ENCODE assay signal across 8 cellular contexts in the genomic region with DNA sequence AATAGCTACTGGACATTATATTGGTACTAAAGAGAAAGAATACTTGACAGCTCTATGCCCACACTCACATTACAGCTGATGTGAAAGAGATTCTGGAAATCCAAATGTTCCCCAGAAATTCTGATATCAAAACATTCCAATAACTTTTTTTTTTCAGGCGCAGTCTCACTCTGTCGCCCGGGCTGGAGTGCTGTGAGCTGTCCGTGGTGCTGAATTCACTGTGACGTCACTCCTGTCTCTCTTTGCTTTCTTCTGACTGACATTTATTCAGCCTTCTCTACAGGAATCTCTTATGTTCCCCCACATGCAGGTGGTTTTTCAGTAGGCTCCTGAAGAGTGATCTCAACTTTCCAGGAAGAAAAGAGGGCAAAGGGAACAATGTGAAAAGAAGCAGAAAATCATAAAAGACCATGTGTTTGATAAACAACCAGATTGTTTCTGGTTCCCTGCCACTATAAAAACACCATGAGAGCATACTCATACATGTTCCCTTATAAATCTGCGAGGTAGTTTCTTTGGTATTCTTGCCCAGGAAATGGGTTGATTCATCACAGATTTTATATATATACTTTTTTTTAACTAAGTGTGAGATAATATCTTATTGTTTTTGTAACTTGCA. TPM values are rescaled to one million over a fixed set of nuclear protein-coding genes. Genes with fewer than 3 reads are reported as not detected.
DNase-seq lines count a peak whose midpoint lies in the region; ATAC-seq and TF ChIP-seq lines count a peak whose summit lies in the region.

No MANE protein-coding gene starts in this region.

- DNase-seq in CD4-positive, alpha-beta T cell, result peak; percentile 40 to 74 (median 55)
- DNase-seq in LNCaP clone FGC (ENCODE audit: low read depth), result peak; percentile 13
- DNase-seq in activated CD4-positive, alpha-beta T cell treated with anti-CD3 and anti-CD28 coated beads for 4 hours, result peak; percentile 51 to 63
- peak; percentile 83 for DNase-seq in ecto neural progenitor cell (ENCODE audit: low spot score)
- DNase-seq in mesendoderm, result peak; percentile 66
- DNase-seq in stimulated activated CD8-positive, alpha-beta memory T cell treated with anti-CD3 and anti-CD28 coated beads, Interleukin-4, amount 100 ng/mL, for 24 hours (ENCODE audit: low read depth), result peak; percentile 46
- no peak for DNase-seq in mesenteric fat pad (ENCODE audit: low spot score)

- no peak overlapping the region for H3K27ac ChIP-seq in CD4-positive, alpha-beta T cell (ENCODE audit: low read depth, low read length)
- H3K27ac ChIP-seq in mesendoderm (ENCODE audit: low read depth, low read length), result no peak overlapping the region

- peaks cover 15% of the 10 kb centered on the region for H3K27me3 ChIP-seq in CD4-positive, alpha-beta T cell (ENCODE audit: control insufficient read depth, insufficient read depth, low read length)
- no peaks in the 10 kb centered on the region for H3K27me3 ChIP-seq in mesendoderm (ENCODE audit: insufficient read depth, low read length, poor library complexity)

- no peak overlapping the region for H3K23ac ChIP-seq in mesendoderm (ENCODE audit: low read length)

- no peak overlapping the region for H3K9ac ChIP-seq in mesendoderm (ENCODE audit: low read length)

- ATAC-seq in CD4-positive, alpha-beta T cell (ENCODE audit: poor library complexity), result peak; percentile 51
- ATAC-seq in HG02642 (IDR thresholded peaks at IDR 0.05; ENCODE audit: poor library complexity, unreplicated experiment), result no peak

- no peak overlapping the region for H4K8ac ChIP-seq in mesendoderm (ENCODE audit: low read depth, low read length)

- no peaks in the 10 kb centered on the region for H3K79me2 ChIP-seq in mesendoderm (ENCODE audit: control insufficient read depth, insufficient read depth, low read length)

- H3K4ac ChIP-seq in mesendoderm (ENCODE audit: low read depth, low read length), result no peak overlapping the region

- H3K4me1 Mint-ChIP-seq in CD4-positive, alpha-beta T cell (ENCODE audit: low read depth), result no peaks in the 10 kb centered on the region

- H3K4me3 ChIP-seq in LNCaP clone FGC (ENCODE audit: low read depth, low read length) (no peak overlapping the region), mesendoderm (ENCODE audit: low read length) (no peak overlapping the region)

- intact Hi-C loops in CD4-positive, alpha-beta T cell (cut with DNase I, micrococcal nuclease), result no loop called here

- POLR2A ChIA-PET in CD4-positive, alpha-beta T cell (lab: Charles Lee), result no interaction called here

- H3K4me3 Mint-ChIP-seq in CD4-positive, alpha-beta T cell, result no peak overlapping the region

- WGBS in mesendoderm (ENCODE audit: extremely low coverage, insufficient coverage, low lambda C conversion rate), result no CpG with 5 or more reads among the region's 6 CpGs

- no peak for TF ChIP-seq CTCF in CD4-positive, alpha-beta T cell (IDR thresholded peaks at IDR 0.05)
- no peak for TF ChIP-seq CTCF in LNCaP clone FGC (IDR thresholded peaks at IDR 0.05; ENCODE audit: control insufficient read depth, extremely low read depth, insufficient read depth)

- CTCF ChIA-PET in CD4-positive, alpha-beta T cell (lab: Charles Lee), result interaction anchor here (0.7 kb wide), 1 partner anchor 43 kb away, joined by 3 read pairs; no protein-coding TSS in a partner anchor

- no peak overlapping the region for H2BK15ac ChIP-seq in mesendoderm (replicated peaks; ENCODE audit: low read depth)

- no peak overlapping the region for H4K5ac ChIP-seq in mesendoderm (ENCODE audit: low read length)

- no peak overlapping the region for H2BK120ac ChIP-seq in mesendoderm (ENCODE audit: low read depth, low read length)

- no peaks in the 10 kb centered on the region for H3K36me3 Mint-ChIP-seq in CD4-positive, alpha-beta T cell (ENCODE audit: low read depth)

- H3K9me3 ChIP-seq in CD4-positive, alpha-beta T cell (ENCODE audit: control insufficient read depth, low read length), result no peaks in the 10 kb centered on the region

- H3K27me3 Mint-ChIP-seq in CD4-positive, alpha-beta T cell, result peaks cover 87% of the 10 kb centered on the region

- no peak overlapping the region for H3K27ac Mint-ChIP-seq in CD4-positive, alpha-beta T cell

- H3K79me1 ChIP-seq in mesendoderm (ENCODE audit: low read length), result no peaks in the 10 kb centered on the region

- no peaks in the 10 kb centered on the region for H3K36me3 ChIP-seq in mesendoderm (ENCODE audit: control insufficient read depth, insufficient read depth, low read length)

- H3K4me2 ChIP-seq in mesendoderm (ENCODE audit: low read length), result no peak overlapping the region

- no peak overlapping the region for H2AK5ac ChIP-seq in mesendoderm (ENCODE audit: low read length)

- no peak overlapping the region for H3K56ac ChIP-seq in mesendoderm (ENCODE audit: low read length)

- H3K4me1 ChIP-seq in mesendoderm (ENCODE audit: control insufficient read depth, low read depth, low read length), result no peaks in the 10 kb centered on the region

- H2BK5ac ChIP-seq in mesendoderm (ENCODE audit: low read length), result no peak overlapping the region

- no peak overlapping the region for H3K18ac ChIP-seq in mesendoderm (ENCODE audit: low read length)

- H3K9me3 Mint-ChIP-seq in CD4-positive, alpha-beta T cell, result peaks cover 3% of the 10 kb centered on the region

RNA-seq across cellular contexts. Expression of gene S100A7A, which starts 6.2 kb away (rescaled TPM):
- not detected for total RNA-seq in CD4-positive, alpha-beta T cell
- not detected for polyA plus RNA-seq in mesendoderm (2013, experiment 1 of 2)
- not detected for polyA plus RNA-seq in mesendoderm (2013, experiment 2 of 2)
- not detected for total RNA-seq in mesenteric fat pad

RNA-seq across cellular contexts. Expression of gene S100A8, which starts 31.7 kb away (rescaled TPM):
- 10 to 100 TPM; 21.0 to 23.8 TPM for total RNA-seq in CD4-positive, alpha-beta T cell
- polyA plus RNA-seq in mesendoderm (2013, experiment 1 of 2), result not detected
- not detected for polyA plus RNA-seq in mesendoderm (2013, experiment 2 of 2)
- 674 TPM for total RNA-seq in mesenteric fat pad

RNA-seq across cellular contexts. Expression of gene S100A7, which starts 37.9 kb away (rescaled TPM):
- total RNA-seq in CD4-positive, alpha-beta T cell, result not detected
- polyA plus RNA-seq in mesendoderm (2013, experiment 1 of 2), result not detected
- polyA plus RNA-seq in mesendoderm (2013, experiment 2 of 2), result not detected
- total RNA-seq in mesenteric fat pad, result not detected

RNA-seq across cellular contexts. Expression of gene S100A12, which starts 47.1 kb away (rescaled TPM):
- 1 to 10 TPM; 4.0 to 5.5 TPM for total RNA-seq in CD4-positive, alpha-beta T cell
- not detected for polyA plus RNA-seq in mesendoderm (2013, experiment 1 of 2)
- not detected for polyA plus RNA-seq in mesendoderm (2013, experiment 2 of 2)
- total RNA-seq in mesenteric fat pad, result 77.2 TPM

Comparison
In these comparisons a context has a peak if more than half of its experiments do, and no peak if none do; other contexts are left out.
1. RNA of gene S100A8, which starts 31.7 kb away (total RNA-seq): 674 TPM in mesenteric fat pad (single experiment); 21.0 to 23.8 TPM in CD4-positive, alpha-beta T cell; every median in the first group is over 10 times any median in the second.